In the genomic region with DNA sequence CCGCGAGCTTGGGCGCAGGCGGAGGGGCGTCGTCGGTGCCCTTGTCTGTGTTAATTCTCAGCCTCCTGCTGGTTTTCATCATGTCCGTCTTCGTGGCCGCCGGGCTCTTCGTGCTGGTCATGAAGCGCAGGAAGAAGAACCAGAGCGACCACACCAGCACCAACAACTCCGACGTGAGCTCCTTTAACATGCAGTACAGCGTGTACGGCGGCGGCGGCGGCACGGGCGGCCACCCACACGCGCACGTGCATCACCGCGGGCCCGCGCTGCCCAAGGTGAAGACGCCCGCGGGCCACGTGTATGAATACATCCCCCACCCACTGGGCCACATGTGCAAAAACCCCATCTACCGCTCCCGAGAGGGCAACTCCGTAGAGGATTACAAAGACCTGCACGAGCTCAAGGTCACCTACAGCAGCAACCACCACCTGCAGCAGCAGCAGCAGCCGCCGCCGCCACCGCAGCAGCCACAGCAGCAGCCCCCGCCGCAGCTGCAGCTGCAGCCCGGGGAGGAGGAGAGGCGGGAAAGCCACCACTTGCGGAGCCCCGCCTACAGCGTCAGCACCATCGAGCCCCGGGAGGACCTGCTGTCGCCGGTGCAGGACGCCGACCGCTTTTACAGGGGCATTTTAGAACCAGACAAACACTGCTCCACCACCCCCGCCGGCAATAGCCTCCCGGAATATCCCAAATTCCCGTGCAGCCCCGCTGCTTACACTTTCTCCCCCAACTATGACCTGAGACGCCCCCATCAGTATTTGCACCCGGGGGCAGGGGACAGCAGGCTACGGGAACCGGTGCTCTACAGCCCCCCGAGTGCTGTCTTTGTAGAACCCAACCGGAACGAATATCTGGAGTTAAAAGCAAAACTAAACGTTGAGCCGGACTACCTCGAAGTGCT, we compare ENCODE assay signal across 8 cellular contexts. TPM values are rescaled to one million over a fixed set of nuclear protein-coding genes. Genes with fewer than 3 reads are reported as not detected.
DNase-seq lines count a peak whose midpoint lies in the region; ATAC-seq, FAIRE-seq and TF ChIP-seq lines count a peak whose summit lies in the region.

No MANE protein-coding gene starts in this region.

- no peaks in the 10 kb centered on the region for H4K20me1 ChIP-seq in hepatocyte (ENCODE audit: insufficient read depth, poor library complexity, severe bottlenecking)

- peaks cover 76% of the 10 kb centered on the region for H3K27me3 ChIP-seq in hepatocyte

- H3K79me2 ChIP-seq in hepatocyte = no peaks in the 10 kb centered on the region

- H3K4me1 Mint-ChIP-seq in activated T-helper 1 cell treated with anti-CD3 and anti-CD28 coated beads, Interleukin-12 subunit alpha, Interleukin-12 subunit beta, Interleukin-2, Interleukin-4 antibody, amounts not matched to agents 30 ng/mL and 10 ng/mL and 1 ng/mL, durations not matched to agents 14 hours and 24 hours and 36 hours (ENCODE audit: low read depth) = peaks cover 4% of the 10 kb centered on the region

- peaks cover 4% of the 10 kb centered on the region for H3K4me1 ChIP-seq in hepatocyte (ENCODE audit: insufficient read depth)

- TF ChIP-seq POLR2A in GM12892 (IDR thresholded peaks at IDR 0.05; ENCODE audit: low read depth, low read length) = no peak

- peaks cover 1% of the 10 kb centered on the region for H3K36me3 Mint-ChIP-seq in activated T-helper 1 cell treated with anti-CD3 and anti-CD28 coated beads, Interleukin-12 subunit alpha, Interleukin-12 subunit beta, Interleukin-2, Interleukin-4 antibody, amounts not matched to agents 30 ng/mL and 10 ng/mL and 1 ng/mL, durations not matched to agents 14 hours and 24 hours and 36 hours (ENCODE audit: low read depth)

- ATAC-seq in sciatic nerve = peak; percentile 33

- DNase-seq in ACHN (peak; percentile 36), hepatocyte (ENCODE audit: low spot score) (peak; percentile 31), sciatic nerve (ENCODE audit: low spot score) (peak; percentile 59), GM12892 (ENCODE audit: insufficient read length) (no peak), EL (no peak)
- DNase-seq in Jurkat, Clone E6-1 (ENCODE audit: low read depth, low spot score) = peak; percentile 47
- no peak for DNase-seq in activated T-helper 1 cell treated with anti-CD3 and anti-CD28 coated beads, Interleukin-12 subunit alpha, Interleukin-12 subunit beta, Interleukin-2, Interleukin-4 antibody, amounts not matched to agents 30 ng/mL and 10 ng/mL and 1 ng/mL, durations not matched to agents 14 hours and 24 hours and 36 hours (ENCODE audit: low spot score)
- DNase-seq in stimulated activated CD8-positive, alpha-beta memory T cell treated with anti-CD3 and anti-CD28 coated beads, Interleukin-4, amount 100 ng/mL, for 48 hours = no peak

- in situ Hi-C loops in ACHN (cut with HindIII; ENCODE audit: low pct_ligation_motif_present, low pct_unique_long_range_greater_than_20kb, low sequenced_read_pairs) = no loop called here

- no peak overlapping the region for H3K27ac Mint-ChIP-seq in activated T-helper 1 cell treated with anti-CD3 and anti-CD28 coated beads, Interleukin-12 subunit alpha, Interleukin-12 subunit beta, Interleukin-2, Interleukin-4 antibody, amounts not matched to agents 30 ng/mL and 10 ng/mL and 1 ng/mL, durations not matched to agents 14 hours and 24 hours and 36 hours

- no peak overlapping the region for H3K27ac ChIP-seq in hepatocyte

- peak overlapping the region; percentile 97 for H3K4me2 ChIP-seq in hepatocyte

- no peaks in the 10 kb centered on the region for H3K9me3 ChIP-seq in hepatocyte (ENCODE audit: low read depth)

- no peaks in the 10 kb centered on the region for H3K36me3 ChIP-seq in hepatocyte (replicated peaks; ENCODE audit: insufficient read depth, low read depth)

- H3K4me3 ChIP-seq in Jurkat, Clone E6-1 (ENCODE audit: low read length) = peak overlapping the region; percentile 5; the same call in 1 of the 2 replicates
- peak overlapping the region; percentile 63 for H3K4me3 ChIP-seq in hepatocyte

- H3K4me3 Mint-ChIP-seq in activated T-helper 1 cell treated with anti-CD3 and anti-CD28 coated beads, Interleukin-12 subunit alpha, Interleukin-12 subunit beta, Interleukin-2, Interleukin-4 antibody, amounts not matched to agents 30 ng/mL and 10 ng/mL and 1 ng/mL, durations not matched to agents 14 hours and 24 hours and 36 hours = peak overlapping the region; percentile 63

- FAIRE-seq in GM12892 (lab: Jason Lieb, UNC) = no peak

- H3K27me3 Mint-ChIP-seq in activated T-helper 1 cell treated with anti-CD3 and anti-CD28 coated beads, Interleukin-12 subunit alpha, Interleukin-12 subunit beta, Interleukin-2, Interleukin-4 antibody, amounts not matched to agents 30 ng/mL and 10 ng/mL and 1 ng/mL, durations not matched to agents 14 hours and 24 hours and 36 hours (ENCODE audit: insufficient read depth) = peaks cover 33% of the 10 kb centered on the region

- intact Hi-C loops in activated T-helper 1 cell treated with anti-CD3 and anti-CD28 coated beads, Interleukin-12 subunit alpha, Interleukin-12 subunit beta, Interleukin-2, Interleukin-4 antibody, amounts not matched to agents 30 ng/mL and 10 ng/mL and 1 ng/mL, durations not matched to agents 14 hours and 24 hours and 36 hours (cut with micrococcal nuclease) = loop anchor here (10.0 kb wide), 1 partner anchor 803 kb away; no protein-coding TSS in a partner anchor
- intact Hi-C loops in sciatic nerve (cut with DNase I) = no loop called here

- peak overlapping the region; percentile 79 for H2AFZ ChIP-seq in hepatocyte

- no peaks in the 10 kb centered on the region for H3K9me3 Mint-ChIP-seq in activated T-helper 1 cell treated with anti-CD3 and anti-CD28 coated beads, Interleukin-12 subunit alpha, Interleukin-12 subunit beta, Interleukin-2, Interleukin-4 antibody, amounts not matched to agents 30 ng/mL and 10 ng/mL and 1 ng/mL, durations not matched to agents 14 hours and 24 hours and 36 hours

- WGBS in hepatocyte (ENCODE audit: low lambda C conversion rate, missing lambda C conversion rate) = 3% methylated on average over 68 of the region's 72 CpGs

- no peak for TF ChIP-seq CTCF in hepatocyte (IDR thresholded peaks at IDR 0.05; ENCODE audit: poor library complexity)

- H3K9me2 ChIP-seq in hepatocyte (replicated peaks; ENCODE audit: insufficient read depth) = no peaks in the 10 kb centered on the region

RNA-seq across cellular contexts. Expression of a gene that starts 6.4 kb away (rescaled TPM):
- polyA plus RNA-seq in Jurkat, Clone E6-1 (2012; ENCODE audit: insufficient read depth, insufficient read length) = 0.10 TPM
- not detected in 2 replicates for total RNA-seq in activated T-helper 1 cell treated with anti-CD3 and anti-CD28 coated beads, Interleukin-12 subunit alpha, Interleukin-12 subunit beta, Interleukin-2, Interleukin-4 antibody, amounts not matched to agents 30 ng/mL and 10 ng/mL and 1 ng/mL, durations not matched to agents 14 hours and 24 hours and 36 hours
- total RNA-seq in hepatocyte (0.08 and 0.27 TPM in 2 replicates), sciatic nerve (10.1 TPM)
- 0.12 and 0.22 TPM in 2 replicates for polyA plus RNA-seq in hepatocyte
- polyA plus RNA-seq in GM12892 (2012; ENCODE audit: missing spikeins) = 0.02 TPM

Comparison
In these comparisons a context has a peak if more than half of its experiments do, and no peak if none do; other contexts are left out.
1. DNase-seq: peak in ACHN (single experiment), Jurkat, Clone E6-1 (single experiment), hepatocyte (single experiment) and sciatic nerve (single experiment); none in activated T-helper 1 cell treated with anti-CD3 and anti-CD28 coated beads, Interleukin-12 subunit alpha, Interleukin-12 subunit beta, Interleukin-2, Interleukin-4 antibody, amounts not matched to agents 30 ng/mL and 10 ng/mL and 1 ng/mL, durations not matched to agents 14 hours and 24 hours and 36 hours (single experiment), stimulated activated CD8-positive, alpha-beta memory T cell treated with anti-CD3 and anti-CD28 coated beads, Interleukin-4, amount 100 ng/mL, for 48 hours (single experiment), GM12892 (single experiment) and EL (single experiment).